ENCODE assay signal across 10 cellular contexts in the genomic region with DNA sequence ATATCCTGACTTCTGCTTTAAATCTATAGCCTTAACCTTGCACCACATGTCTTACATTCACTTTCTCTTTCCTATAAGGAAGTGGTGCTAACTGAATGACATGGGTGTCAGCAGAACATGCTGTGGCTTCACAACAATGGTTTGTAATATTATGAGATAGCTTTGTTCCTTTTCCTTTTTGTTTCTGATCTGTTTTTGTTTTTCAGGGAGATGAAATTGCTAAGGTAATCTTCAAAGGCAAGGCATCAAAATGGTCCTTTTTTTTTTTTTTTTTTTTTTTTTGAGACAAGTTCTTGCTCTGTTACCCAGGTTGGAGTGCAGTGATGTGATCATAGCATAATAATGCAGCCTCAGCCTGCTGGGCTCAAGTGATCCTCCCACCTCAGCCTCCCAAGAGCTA. TPM values are rescaled to one million over a fixed set of nuclear protein-coding genes. Genes with fewer than 3 reads are reported as not detected.
DNase-seq lines count a peak whose midpoint lies in the region; ATAC-seq, FAIRE-seq and TF ChIP-seq lines count a peak whose summit lies in the region.
"Had no signal": no experiment of that assay in that cellular context is flagged by ENCODE, and none has a peak within 500 bp of the region (broad histone marks: within the 10 kb centered on the region; RNA-seq: fewer than 3 reads in every experiment).

No MANE protein-coding gene starts in this region.

- BruUV-seq in HepG2 (replicated peaks; lab: Mats Ljungman, UMichigan) = no TSS peak

- no peaks in the 10 kb centered on the region for H3K36me3 Mint-ChIP-seq in activated B cell treated with CpG ODN at 0.5 μM for 24 hours (ENCODE audit: low read depth)

- no peak overlapping the region for H3K4me2 ChIP-seq in HepG2 (ENCODE audit: low read depth, low read length)

- H3K79me2 ChIP-seq in HepG2 (ENCODE audit: insufficient read depth, low read length) = no peaks in the 10 kb centered on the region
- H3K79me2 ChIP-seq: parathyroid adenoma had no signal

- no peaks in the 10 kb centered on the region for H3K9me3 ChIP-seq in right lobe of liver
- H3K9me3 ChIP-seq in HepG2 (ENCODE audit: low read length) = no peaks in the 10 kb centered on the region
- H3K9me3 ChIP-seq in gastroesophageal sphincter = no peaks in the 10 kb centered on the region

- TF ChIP-seq EP300 in HepG2 (IDR thresholded peaks at IDR 0.05; ENCODE audit: low read depth in 2 of 2, low read length in 2 of 2) = no peak
- TF ChIP-seq EP300 in HepG2 (CRISPR knock-in tag; IDR thresholded peaks at IDR 0.05; ENCODE audit: borderline replicate concordance) = no peak
- TF ChIP-seq EP300 in gastroesophageal sphincter (IDR thresholded peaks at IDR 0.05) = no peak

- peaks cover 19% of the 10 kb centered on the region for H3K4me1 Mint-ChIP-seq in activated B cell treated with CpG ODN at 0.5 μM for 24 hours

- no peaks in the 10 kb centered on the region for H3K27me3 Mint-ChIP-seq in activated B cell treated with CpG ODN at 0.5 μM for 24 hours

- ATAC-seq in right lobe of liver = peak; percentile 53 to 84 (median 72)
- no peak for ATAC-seq in HepG2
- peak; percentile 94 for ATAC-seq in HG03139 (IDR thresholded peaks at IDR 0.05; ENCODE audit: unreplicated experiment)
- ATAC-seq in activated B cell treated with CpG ODN at 0.5 μM for 24 hours (ENCODE audit: low read depth) = peak; percentile 95
- ATAC-seq in gastroesophageal sphincter = no peak
- ATAC-seq: Panc1 had no signal

- intact Hi-C loops in right lobe of liver (cut with DNase I) (no loop called here), HepG2 (cut with micrococcal nuclease; ENCODE audit: unreplicated experiment) (no loop called here), activated B cell treated with CpG ODN at 0.5 μM for 24 hours (cut with micrococcal nuclease) (no loop called here), posterior vena cava (cut with DNase I) (no loop called here)

- H3K27ac ChIP-seq in right lobe of liver (no peak overlapping the region), HepG2 (ENCODE audit: extremely low read length, insufficient read depth, low read length) (no peak overlapping the region), gastroesophageal sphincter (no peak overlapping the region)
- H3K27ac ChIP-seq: parathyroid adenoma had no signal

- DNase-seq in right lobe of liver = no peak
- no peak for DNase-seq in HepG2 (ENCODE audit: low spot score)
- no peak for DNase-seq in activated B cell treated with CpG ODN at 0.5 μM for 24 hours
- no peak for DNase-seq in hepatic stellate cell (ENCODE audit: low spot score)
- no peak for DNase-seq in posterior vena cava (ENCODE audit: low spot score)
- DNase-seq in globus pallidus (ENCODE audit: low spot score) = no peak

- no peaks in the 10 kb centered on the region for H4K20me1 ChIP-seq in HepG2 (ENCODE audit: insufficient read depth, low read length)

- H3K4me3 ChIP-seq in right lobe of liver (no peak overlapping the region), HepG2 (replicated peaks in 1 of 3; ENCODE audit: insufficient read depth in 1 of 3, low read depth in 2 of 3, low read length in 3 of 3) (no peak overlapping the region), gastroesophageal sphincter (no peak overlapping the region)

- H3K27me3 ChIP-seq in right lobe of liver (no peaks in the 10 kb centered on the region), HepG2 (ENCODE audit: control insufficient read depth in 1 of 2, insufficient read depth in 2 of 2, low read length in 2 of 2) (no peaks in the 10 kb centered on the region), gastroesophageal sphincter (no peaks in the 10 kb centered on the region)

- TF ChIP-seq POLR2A in right lobe of liver (IDR thresholded peaks at IDR 0.05) (no peak), HepG2 (IDR thresholded peaks at IDR 0.05; ENCODE audit: insufficient read depth in 1 of 2, low read depth in 2 of 2, low read length in 2 of 2) (no peak), gastroesophageal sphincter (IDR thresholded peaks at IDR 0.05) (no peak)

- FAIRE-seq in HepG2 (lab: Jason Lieb, UNC) = no peak

- H3K36me3 ChIP-seq in right lobe of liver = no peaks in the 10 kb centered on the region
- no peaks in the 10 kb centered on the region for H3K36me3 ChIP-seq in HepG2 (replicated peaks in 1 of 2; ENCODE audit: control insufficient read depth in 1 of 2, insufficient read depth in 2 of 2, low read length in 2 of 2)
- H3K36me3 ChIP-seq in gastroesophageal sphincter = no peaks in the 10 kb centered on the region

- peak overlapping the region; percentile 89 for H3K27ac Mint-ChIP-seq in activated B cell treated with CpG ODN at 0.5 μM for 24 hours

- H3K9ac ChIP-seq in HepG2 (ENCODE audit: insufficient read depth, low read depth, low read length) = no peak overlapping the region
- H3K9ac ChIP-seq: parathyroid adenoma had no signal

- H3K4me3 Mint-ChIP-seq in activated B cell treated with CpG ODN at 0.5 μM for 24 hours = peak overlapping the region; percentile 64

- TF ChIP-seq CTCF in right lobe of liver (IDR thresholded peaks at IDR 0.05) = no peak
- no peak for TF ChIP-seq CTCF in HepG2 (CRISPR knock-in tag; IDR thresholded peaks at IDR 0.05)
- no peak for TF ChIP-seq CTCF in activated B cell treated with CpG ODN at 0.5 μM for 24 hours (IDR thresholded peaks at IDR 0.05)
- TF ChIP-seq CTCF in gastroesophageal sphincter (IDR thresholded peaks at IDR 0.05) = no peak

- no peak for TF ChIP-seq RAD21 in HepG2 (CRISPR knock-in tag; IDR thresholded peaks at IDR 0.05)

- H3K4me1 ChIP-seq in right lobe of liver (no peaks in the 10 kb centered on the region), HepG2 (ENCODE audit: insufficient read depth, low read length) (peaks cover 8% of the 10 kb centered on the region), gastroesophageal sphincter (no peaks in the 10 kb centered on the region)
- H3K4me1 ChIP-seq: parathyroid adenoma had no signal

- CTCF ChIA-PET in HepG2 (lab: Yijun Ruan, JAX; ENCODE audit: low intra/inter-chr PET ratio, low total read pairs) (no interaction called here), activated B cell treated with CpG ODN at 0.5 μM for 24 hours (lab: Charles Lee) (interaction anchor here (1.0 to 1.2 kb wide), 3 partner anchors 15 to 883 kb away, joined by 3 read pairs; no protein-coding TSS in a partner anchor)

- no peak overlapping the region for H2AFZ ChIP-seq in HepG2 (ENCODE audit: low read length)
- H2AFZ ChIP-seq: parathyroid adenoma had no signal

- in situ Hi-C loops in HepG2 (cut with HindIII; ENCODE audit: extremely low pct_ligation_motif_present, low pct_unique_long_range_greater_than_20kb) = no loop called here

- POLR2A ChIA-PET in HepG2 (lab: Yijun Ruan, JAX) (no interaction called here), activated B cell treated with CpG ODN at 0.5 μM for 24 hours (lab: Charles Lee) (interaction anchor here (0.6 to 1.1 kb wide), 6 partner anchors 11 to 614 kb away, joined by 3 to 9 read pairs (median 4); a partner anchor contains a TSS)

- H3K9me3 Mint-ChIP-seq in activated B cell treated with CpG ODN at 0.5 μM for 24 hours = peaks cover 5% of the 10 kb centered on the region

TF ChIP-seq in HepG2, 621 proteins besides CTCF, POLR2A, EP300 and RAD21 (continues in another document):
- TF ChIP-seq PCBP2 (optimal IDR thresholded peaks at IDR 0.05; ENCODE audit: low read depth, low read length, poor library complexity, severe bottlenecking) = no peak
- TF ChIP-seq ZNF256 (CRISPR knock-in tag; conservative IDR thresholded peaks at IDR 0.05) = no peak
- no peak for TF ChIP-seq ZFYVE20 (CRISPR knock-in tag; IDR thresholded peaks at IDR 0.05; ENCODE audit: borderline replicate concordance, low read depth)
- no peak for TF ChIP-seq TCF7 (IDR thresholded peaks at IDR 0.05; ENCODE audit: low read depth)
- TF ChIP-seq, protein P1, sequence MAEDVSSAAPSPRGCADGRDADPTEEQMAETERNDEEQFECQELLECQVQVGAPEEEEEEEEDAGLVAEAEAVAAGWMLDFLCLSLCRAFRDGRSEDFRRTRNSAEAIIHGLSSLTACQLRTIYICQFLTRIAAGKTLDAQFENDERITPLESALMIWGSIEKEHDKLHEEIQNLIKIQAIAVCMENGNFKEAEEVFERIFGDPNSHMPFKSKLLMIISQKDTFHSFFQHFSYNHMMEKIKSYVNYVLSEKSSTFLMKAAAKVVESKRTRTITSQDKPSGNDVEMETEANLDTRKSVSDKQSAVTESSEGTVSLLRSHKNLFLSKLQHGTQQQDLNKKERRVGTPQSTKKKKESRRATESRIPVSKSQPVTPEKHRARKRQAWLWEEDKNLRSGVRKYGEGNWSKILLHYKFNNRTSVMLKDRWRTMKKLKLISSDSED (CRISPR knock-in tag; IDR thresholded peaks at IDR 0.05) = no peak
- no peak for TF ChIP-seq MIER2 (CRISPR knock-in tag; IDR thresholded peaks at IDR 0.05)

RNA-seq across cellular contexts. Expression of a gene that starts 53.6 kb away (rescaled TPM):
- total RNA-seq in right lobe of liver = 10 to 100 TPM in 2 of 6 experiments, 1 to 10 TPM in 4; 6.2 to 11.7 (median 8.4) TPM
- total RNA-seq in HepG2 (2016; rRNA removed; fragmentation: Illumina TruSeq; extraction: Trizol) = 26.0 and 37.7 TPM in 2 replicates
- total RNA-seq in HepG2 (2016; cell fraction: cytosol; rRNA removed; fragmentation: Illumina TruSeq; extraction: Trizol; ENCODE audit: low read depth) = 1.6 and 1.9 TPM in 2 replicates
- 26.2 and 36.2 TPM in 2 replicates for total RNA-seq in HepG2 (2016; cell fraction: insoluble cytoplasmic fraction; rRNA removed; fragmentation: Illumina TruSeq; extraction: Trizol)
- 6.7 and 9.0 TPM in 2 replicates for total RNA-seq in HepG2 (2016; cell fraction: membrane; rRNA removed; fragmentation: Illumina TruSeq; extraction: Trizol)
- 35.1 and 35.2 TPM in 2 replicates for total RNA-seq in HepG2 (2016; cell fraction: nucleus; rRNA removed; fragmentation: Illumina TruSeq; extraction: Trizol)
- 7.2 and 7.5 TPM in 2 replicates for polyA plus RNA-seq in HepG2 (2011; rRNA removed)
- 2.5 and 4.2 TPM in 2 replicates for polyA plus RNA-seq in HepG2 (2011; cell fraction: cytosol; rRNA removed)
- 5.1 and 7.8 TPM in 2 replicates for polyA plus RNA-seq in HepG2 (2011; cell fraction: nucleus; rRNA removed)
- polyA plus RNA-seq in HepG2 (2012) = 11.7 and 11.9 TPM in 2 replicates
- 0.80 TPM in 2 replicates for polyA plus RNA-seq in HepG2 (2016; cell fraction: cytosol; fragmentation: Illumina TruSeq; extraction: Trizol; ENCODE audit: low read depth)
- polyA plus RNA-seq in HepG2 (2016; cell fraction: insoluble cytoplasmic fraction; fragmentation: Illumina TruSeq; extraction: Trizol; ENCODE audit: low read depth) = 17.9 and 18.2 TPM in 2 replicates
- 3.1 and 3.2 TPM in 2 replicates for polyA plus RNA-seq in HepG2 (2016; cell fraction: membrane; fragmentation: Illumina TruSeq; extraction: Trizol; ENCODE audit: low read depth)
- polyA plus RNA-seq in HepG2 (2016; cell fraction: nucleus; fragmentation: Illumina TruSeq; extraction: Trizol; ENCODE audit: insufficient read depth, low read depth) = 23.4 and 24.6 TPM in 2 replicates
- 3.9 and 11.3 TPM in 2 replicates for polyA minus RNA-seq in HepG2 (2011; rRNA and poly(A)+ RNA removed; ENCODE audit: low replicate concordance)
- 7.6 and 8.4 TPM in 2 replicates for polyA minus RNA-seq in HepG2 (2011; cell fraction: cytosol; rRNA and poly(A)+ RNA removed)
- polyA minus RNA-seq in HepG2 (2011; cell fraction: nucleus; rRNA and poly(A)+ RNA removed) = 27.7 and 27.9 TPM in 2 replicates
- 21.6 and 22.5 TPM in 2 replicates for total RNA-seq in activated B cell treated with CpG ODN at 0.5 μM for 24 hours
- 10 to 100 TPM; 14.0 to 15.9 TPM for total RNA-seq in posterior vena cava
- 10 to 100 TPM; 14.8 to 20.2 (median 17.6) TPM for total RNA-seq in gastroesophageal sphincter

Comparison
In these comparisons a context has a peak if more than half of its experiments do, and no peak if none do; other contexts are left out.
1. ATAC-seq: peak in right lobe of liver (4 of 4), HG03139 (single experiment) and activated B cell treated with CpG ODN at 0.5 μM for 24 hours (single experiment); none in HepG2 (single experiment) and gastroesophageal sphincter (single experiment).